Comparison of ENCODE assay signal across 25 cellular contexts in genomic region chr18:75639468-75639831, GRCh38.
DNase-seq lines count a peak whose midpoint lies in the region; TF ChIP-seq lines count a peak whose summit lies in the region.
"Had no signal": no experiment of that assay in that cellular context is flagged by ENCODE, and none has a peak within 500 bp of the region (broad histone marks: within the 10 kb centered on the region; RNA-seq: fewer than 3 reads in every experiment).

No MANE protein-coding gene starts in this region.

- no peaks in the 10 kb centered on the region for H3K9me3 ChIP-seq in GM23248 (ENCODE audit: low read depth)
- H3K9me3 ChIP-seq in smooth muscle cell (replicated peaks; ENCODE audit: low read depth), result no peaks in the 10 kb centered on the region
- H3K9me3 ChIP-seq in WERI-Rb-1 (ENCODE audit: severe bottlenecking), result no peaks in the 10 kb centered on the region
- no peaks in the 10 kb centered on the region for H3K9me3 ChIP-seq in uterus
- H3K9me3 ChIP-seq in endodermal cell (ENCODE audit: control insufficient read depth, low read length), result no peaks in the 10 kb centered on the region
- H3K9me3 ChIP-seq: psoas muscle, stomach had no signal

- H3K27me3 Mint-ChIP-seq in mesothelial cell of epicardium (ENCODE audit: low read depth), result peaks cover 11% of the 10 kb centered on the region
- peaks cover 36% of the 10 kb centered on the region for H3K27me3 Mint-ChIP-seq in endodermal cell (ENCODE audit: insufficient read depth)

- H3K79me2 ChIP-seq in GM23248 (ENCODE audit: insufficient read depth), result no peaks in the 10 kb centered on the region
- no peaks in the 10 kb centered on the region for H3K79me2 ChIP-seq in smooth muscle cell (ENCODE audit: low read depth)

- H3K27me3 ChIP-seq in GM23248 (replicated peaks; ENCODE audit: insufficient read depth) (peaks cover 15% of the 10 kb centered on the region; the same call in 1 of the 2 replicates), smooth muscle cell (ENCODE audit: low read depth) (no peaks in the 10 kb centered on the region), WERI-Rb-1 (ENCODE audit: insufficient read depth, low read depth, severe bottlenecking) (no peaks in the 10 kb centered on the region), uterus (no peaks in the 10 kb centered on the region), endodermal cell (ENCODE audit: control insufficient read depth, insufficient read depth, low read length, poor library complexity, severe bottlenecking) (no peaks in the 10 kb centered on the region)
- H3K27me3 ChIP-seq: stomach had no signal

- H3K4me2 ChIP-seq in GM23248 (ENCODE audit: unreplicated experiment), result peak overlapping the region; percentile 87
- peak overlapping the region; percentile 85 for H3K4me2 ChIP-seq in smooth muscle cell

- H3K9me3 Mint-ChIP-seq in mesothelial cell of epicardium (peaks cover under 1% of the 10 kb centered on the region), endodermal cell (no peaks in the 10 kb centered on the region)
- H3K9me3 Mint-ChIP-seq: activated T-cell treated with anti-CD3 and anti-CD28 coated beads, Interleukin-2, amount 50 U/mL, for 4 hours had no signal

- H3K27ac ChIP-seq in GM23248 (no peak overlapping the region), caudate nucleus (ENCODE audit: low read depth, low read length) (peak overlapping the region; percentile 50), smooth muscle cell (ENCODE audit: low read depth) (peak overlapping the region; percentile 93), WERI-Rb-1 (no peak overlapping the region), uterus (no peak overlapping the region), endodermal cell (ENCODE audit: low read depth, low read length) (no peak overlapping the region)
- H3K27ac ChIP-seq: psoas muscle had no signal

- H3K4me1 Mint-ChIP-seq in mesothelial cell of epicardium (peaks cover 22% of the 10 kb centered on the region), endodermal cell (peaks cover 19% of the 10 kb centered on the region)
- H3K4me1 Mint-ChIP-seq: activated CD4-positive, alpha-beta T cell treated with anti-CD3 and anti-CD28 coated beads for 36 hours had no signal

- intact Hi-C loops in uterus (cut with DNase I; ENCODE audit: low total_unique reads), result no loop called here

- H3K4me1 ChIP-seq in GM23248 (ENCODE audit: insufficient read depth) (peaks cover 11% of the 10 kb centered on the region), smooth muscle cell (ENCODE audit: low read depth) (peaks cover 3% of the 10 kb centered on the region), uterus (peaks cover 0 to 7% of the 10 kb centered on the region in 2 donors), endodermal cell (ENCODE audit: control insufficient read depth, insufficient read depth, low read length) (no peaks in the 10 kb centered on the region)
- H3K4me1 ChIP-seq: psoas muscle had no signal

- H3K4me3 Mint-ChIP-seq in mesothelial cell of epicardium (peak overlapping the region; percentile 74), endodermal cell (no peak overlapping the region)
- H3K4me3 Mint-ChIP-seq: activated CD4-positive, alpha-beta T cell treated with anti-CD3 and anti-CD28 coated beads for 36 hours; activated T-cell treated with anti-CD3 and anti-CD28 coated beads, Interleukin-2, amount 50 U/mL, for 4 hours; CD14-positive monocyte had no signal

- H3F3A ChIP-seq in GM23248 (ENCODE audit: insufficient read depth) (peaks cover 23% of the 10 kb centered on the region), smooth muscle cell (ENCODE audit: low read depth) (peaks cover 7% of the 10 kb centered on the region)

- no peaks in the 10 kb centered on the region for H3K9me2 ChIP-seq in GM23248 (ENCODE audit: insufficient read depth)

- H3K9ac ChIP-seq in GM23248 (no peak overlapping the region), smooth muscle cell (ENCODE audit: low read depth) (no peak overlapping the region), endodermal cell (ENCODE audit: extremely low read depth, low read length, poor library complexity, severe bottlenecking) (no peak overlapping the region)

- no peak overlapping the region for H3K27ac Mint-ChIP-seq in mesothelial cell of epicardium
- H3K27ac Mint-ChIP-seq in endodermal cell, result no peak overlapping the region
- H3K27ac Mint-ChIP-seq: activated CD4-positive, alpha-beta T cell treated with anti-CD3 and anti-CD28 coated beads for 36 hours had no signal

- DNase-seq in GM23248 (no peak), caudate nucleus (lab: John Stamatoyannopoulos, UW) (no peak), mesothelial cell of epicardium (ENCODE audit: low spot score in 2 of 2, unreplicated experiment in 2 of 2) (no peak), smooth muscle cell (lab: John Stamatoyannopoulos, UW; ENCODE audit: unreplicated experiment) (no peak), WERI-Rb-1 (no peak), uterus (no peak), endodermal cell (no peak)
- DNase-seq in stimulated activated CD8-positive, alpha-beta memory T cell treated with anti-CD3 and anti-CD28 coated beads, Interleukin-4, amount 100 ng/mL, for 48 hours, result no peak
- DNase-seq: activated CD4-positive, alpha-beta T cell treated with anti-CD3 and anti-CD28 coated beads for 36 hours; activated CD8-positive, alpha-beta memory T cell treated with anti-CD3 and anti-CD28 coated beads for 24 hours; activated gamma-delta T cell treated with Interleukin-2 at 50 U/mL for 16 hours; activated T-cell treated with anti-CD3 and anti-CD28 coated beads, Interleukin-2, amount 50 U/mL, for 4 hours; Calu3; cerebellar nuclear complex; Karpas-422; NCI-H1436 treated with DMSO at 0.1 percent for 48 hours; NCI-H2107; NCI-H446; OCI-M1; psoas muscle; stomach; T-helper 2 cell; trophoblast cell had no signal

- TF ChIP-seq CTCF in mesothelial cell of epicardium (IDR thresholded peaks at IDR 0.05; ENCODE audit: unreplicated experiment) (no peak), smooth muscle cell (IDR thresholded peaks at IDR 0.05; ENCODE audit: borderline replicate concordance, insufficient read depth, poor library complexity, severe bottlenecking) (no peak), WERI-Rb-1 (IDR thresholded peaks at IDR 0.05; ENCODE audit: low read depth, low read length) (no peak), uterus (IDR thresholded peaks at IDR 0.05) (no peak), endodermal cell (conservative IDR thresholded peaks at IDR 0.05) (no peak)

- H4K20me1 ChIP-seq in GM23248 (ENCODE audit: insufficient read depth) (no peaks in the 10 kb centered on the region), smooth muscle cell (ENCODE audit: low read depth) (no peaks in the 10 kb centered on the region)

- in situ Hi-C loops in GM23248 (cut with MboI), result no loop called here

- TF ChIP-seq POLR2A in uterus (IDR thresholded peaks at IDR 0.05), result no peak

- WGBS in GM23248 (ENCODE audit: low coverage in 1 of 2, low lambda C conversion rate in 2 of 2, missing lambda C conversion rate in 2 of 2), 2 experiments, result 68 to 69% methylated on average over 8 of the region's 8 CpGs
- 67% methylated on average over 8 of the region's 8 CpGs for whole genome bisulfite sequencing in smooth muscle cell (ENCODE audit: low lambda C conversion rate)
- 93% methylated on average over 2 to 8 of the region's 8 CpGs for WGBS in endodermal cell (ENCODE audit: insufficient coverage in 1 of 2, insufficient read length in 1 of 2), 2 experiments

- no peaks in the 10 kb centered on the region for H3K36me3 Mint-ChIP-seq in mesothelial cell of epicardium
- no peaks in the 10 kb centered on the region for H3K36me3 Mint-ChIP-seq in endodermal cell (ENCODE audit: low read depth)
- H3K36me3 Mint-ChIP-seq: CD14-positive monocyte had no signal

- H3K36me3 ChIP-seq in GM23248 (ENCODE audit: low read depth) (no peaks in the 10 kb centered on the region), smooth muscle cell (ENCODE audit: low read depth) (no peaks in the 10 kb centered on the region), WERI-Rb-1 (no peaks in the 10 kb centered on the region), uterus (no peaks in the 10 kb centered on the region), endodermal cell (ENCODE audit: control insufficient read depth, insufficient read depth, low read length) (no peaks in the 10 kb centered on the region)
- H3K36me3 ChIP-seq: stomach had no signal

- no peak overlapping the region for H3K4me3 ChIP-seq in GM23248
- no peak overlapping the region for H3K4me3 ChIP-seq in smooth muscle cell
- no peak overlapping the region for H3K4me3 ChIP-seq in WERI-Rb-1 (ENCODE audit: low read depth, low read length)
- no peak overlapping the region for H3K4me3 ChIP-seq in uterus
- no peak overlapping the region for H3K4me3 ChIP-seq in endodermal cell (ENCODE audit: low read length)
- H3K4me3 ChIP-seq: skin epidermis had no signal

- H2AFZ ChIP-seq in GM23248, result no peak overlapping the region
- no peak overlapping the region for H2AFZ ChIP-seq in smooth muscle cell (ENCODE audit: low read depth)

Comparison
In these comparisons a context has a peak if more than half of its experiments do, and no peak if none do; other contexts are left out.
1. H3K27ac ChIP-seq: peak in caudate nucleus (single experiment) and smooth muscle cell (single experiment); none in GM23248 (single experiment), WERI-Rb-1 (single experiment), uterus (0 of 2) and endodermal cell (single experiment).